15 cellular contexts compared by ENCODE assay signal in genomic region chr19:50717891-50718254, GRCh38. TPM values are rescaled to one million over a fixed set of nuclear protein-coding genes. Genes with fewer than 3 reads are reported as not detected.
A peak's percentile ranks its signal among the peaks of the same experiment; 100 is the strongest.
DNase-seq lines count a peak whose midpoint lies in the region; TF ChIP-seq lines count a peak whose summit lies in the region.
"Had no signal": no experiment of that assay in that cellular context is flagged by ENCODE, and none has a peak within 500 bp of the region (broad histone marks: within the 10 kb centered on the region; RNA-seq: fewer than 3 reads in every experiment).

No MANE protein-coding gene starts in this region.

- no peak overlapping the region for H3K27ac Mint-ChIP-seq in H9
- H3K27ac Mint-ChIP-seq in nephron: no peak overlapping the region

- H2BK120ac ChIP-seq in H9 (ENCODE audit: low read depth, low read length, poor library complexity, severe bottlenecking): no peak overlapping the region

- H4K91ac ChIP-seq in H9 (ENCODE audit: insufficient read length, low read depth, low read length): no peak overlapping the region

- H3K9me3 Mint-ChIP-seq in H9: no peaks in the 10 kb centered on the region; a peak in 1 of 5 replicates
- H3K9me3 Mint-ChIP-seq in nephron: no peaks in the 10 kb centered on the region

- no peak overlapping the region for H2BK20ac ChIP-seq in H9 (ENCODE audit: low read depth, low read length, poor library complexity, severe bottlenecking)

- no peak overlapping the region for H4K8ac ChIP-seq in H9 (replicated peaks; ENCODE audit: insufficient read length, low read depth, low read length)

- H3K4me3 ChIP-seq in AG04450 (ENCODE audit: low read depth, low read length) (peak overlapping the region; percentile 63), coronary artery (peak overlapping the region; percentile 66)

- H3K56ac ChIP-seq in H9 (ENCODE audit: insufficient read length, low read depth, low read length): no peak overlapping the region

- no peak overlapping the region for H2AK5ac ChIP-seq in H9 (ENCODE audit: insufficient read length, low read length)

- H3K4me1 Mint-ChIP-seq in H9: peaks cover 21 to 38% of the 10 kb centered on the region in 2 experiments
- H3K4me1 Mint-ChIP-seq in nephron: peaks cover 34% of the 10 kb centered on the region

- no peak overlapping the region for H3K9ac ChIP-seq in H9 (ENCODE audit: extremely low read depth, insufficient read length, low read length)

- no peak overlapping the region for H3K27ac ChIP-seq in AG04450 (ENCODE audit: low read depth, low read length)
- no peak overlapping the region for H3K27ac ChIP-seq in H9 (ENCODE audit: insufficient read length, low read depth, low read length)
- no peak overlapping the region for H3K27ac ChIP-seq in coronary artery
- H3K27ac ChIP-seq: gastrocnemius medialis, ovary, VCaP had no signal

- no peaks in the 10 kb centered on the region for H3K27me3 ChIP-seq in AG04450 (ENCODE audit: control insufficient read depth, insufficient read depth, low read length)
- H3K27me3 ChIP-seq in H9 (ENCODE audit: insufficient read depth, low read length): no peaks in the 10 kb centered on the region; the same call in 1 of the 2 replicates
- H3K27me3 ChIP-seq: ovary had no signal

- no peak overlapping the region for H3T11ph ChIP-seq in H9 (ENCODE audit: low read length)

- TF ChIP-seq CTCF in AG04450 (IDR thresholded peaks at IDR 0.05; ENCODE audit: low read depth, low read length): no peak
- no peak for TF ChIP-seq CTCF in H9 (conservative IDR thresholded peaks at IDR 0.05)
- no peak for TF ChIP-seq CTCF in coronary artery (IDR thresholded peaks at IDR 0.05)
- no peak for TF ChIP-seq CTCF in nephron (IDR thresholded peaks at IDR 0.05; ENCODE audit: unreplicated experiment in 3 of 3)
- no peak for TF ChIP-seq CTCF in GM10248 (IDR thresholded peaks at IDR 0.05; ENCODE audit: control extremely low read depth, extremely low read depth, low read depth, missing control alignments)

- no CpG with 5 or more reads among the region's 13 CpGs for WGBS in H9 (ENCODE audit: extremely low coverage, insufficient read length, low lambda C conversion rate)

- CTCF ChIA-PET in AG04450 (lab: Charles Lee) (no interaction called here), GM10248 (lab: Yijun Ruan, JAX) (interaction anchor here (1.4 kb wide), 1 partner anchor 19 kb away, joined by 3 read pairs; no protein-coding TSS in a partner anchor)

- no peaks in the 10 kb centered on the region for H3K79me2 ChIP-seq in H9 (ENCODE audit: insufficient read depth, low read length)

- H3K79me1 ChIP-seq in H9 (ENCODE audit: insufficient read depth, low read depth, low read length, poor library complexity, severe bottlenecking): no peaks in the 10 kb centered on the region

- H3K14ac ChIP-seq in H9 (ENCODE audit: insufficient read depth, low read length): no peak overlapping the region

- POLR2A ChIA-PET in AG04450 (lab: Yijun Ruan, JAX): no interaction called here
- POLR2A ChIA-PET in GM10248 (lab: Yijun Ruan, JAX): no interaction called here

- H3K9me3 ChIP-seq in AG04450 (ENCODE audit: control insufficient read depth, insufficient read depth, low read length): no peaks in the 10 kb centered on the region
- no peaks in the 10 kb centered on the region for H3K9me3 ChIP-seq in H9 (ENCODE audit: control insufficient read depth, low read depth, low read length)
- H3K9me3 ChIP-seq: gastrocnemius medialis, ovary had no signal

- no peaks in the 10 kb centered on the region for H4K20me1 ChIP-seq in H9 (ENCODE audit: control insufficient read depth, insufficient read depth, insufficient read length)

- H2BK12ac ChIP-seq in H9 (ENCODE audit: insufficient read length, low read depth, low read length): no peak overlapping the region

- H3K4me2 ChIP-seq in H9 (ENCODE audit: insufficient read depth, insufficient read length, low read length): peak overlapping the region; percentile 24

- no peak overlapping the region for H4K5ac ChIP-seq in H9 (ENCODE audit: insufficient read length, low read depth, low read length)

- H3K27me3 Mint-ChIP-seq in H9 (ENCODE audit: low read depth): peaks cover 83% of the 10 kb centered on the region
- peaks cover 11% of the 10 kb centered on the region for H3K27me3 Mint-ChIP-seq in nephron (ENCODE audit: low read depth)

- H3K23me2 ChIP-seq in H9 (ENCODE audit: insufficient read length, low read depth, low read length, poor library complexity, severe bottlenecking): no peaks in the 10 kb centered on the region

- no peak for DNase-seq in AG04450 (ENCODE audit: low read depth, low spot score)
- DNase-seq in H9: no peak
- DNase-seq in coronary artery (ENCODE audit: low spot score): no peak
- DNase-seq in NCI-H446 (lab: John Stamatoyannopoulos, UW): no peak
- DNase-seq in hypothalamus (lab: John Stamatoyannopoulos, UW): no peak
- no peak for DNase-seq in GM10248 (ENCODE audit: extremely low spot score)
- no peak for DNase-seq in stimulated activated CD8-positive, alpha-beta memory T cell treated with anti-CD3 and anti-CD28 coated beads, Interleukin-4, amount 100 ng/mL, for 48 hours
- DNase-seq: gastrocnemius medialis, left colon, NCI-H1092 treated with DMSO at 0.1 percent for 48 hours, NCI-H526 had no signal

- no peak overlapping the region for H3K23ac ChIP-seq in H9 (ENCODE audit: insufficient read length, low read depth, low read length)

- H2AFZ ChIP-seq in H9 (ENCODE audit: low read length): no peak overlapping the region

- no peak overlapping the region for H2BK5ac ChIP-seq in H9 (ENCODE audit: insufficient read length, low read length)

- no peak overlapping the region for H3K4ac ChIP-seq in H9 (ENCODE audit: low read depth, low read length)

- no peaks in the 10 kb centered on the region for H3K36me3 Mint-ChIP-seq in H9 (ENCODE audit: insufficient read depth in 1 of 3, low read depth in 3 of 3)
- peaks cover 17% of the 10 kb centered on the region for H3K36me3 Mint-ChIP-seq in nephron (ENCODE audit: low read depth)

- peaks cover 9% of the 10 kb centered on the region; the same call in 1 of the 2 replicates for H3K4me1 ChIP-seq in H9 (ENCODE audit: insufficient read depth, low read length)

- no peak overlapping the region for H2BK15ac ChIP-seq in H9 (ENCODE audit: low read depth, low read length)

- peak overlapping the region; percentile 60 to 86 for H3K4me3 Mint-ChIP-seq in H9
- H3K4me3 Mint-ChIP-seq in nephron: peak overlapping the region; percentile 82 to 86 (median 83)

- H3K18ac ChIP-seq in H9 (ENCODE audit: insufficient read length, low read depth, low read length): no peak overlapping the region

RNA-seq across cellular contexts. Expression of gene SHANK1, which starts 1.7 kb away (rescaled TPM):
- polyA plus RNA-seq in AG04450 (2011; rRNA removed): 2.4 and 3.5 TPM in 2 replicates
- 3.5 and 9.2 TPM in 2 replicates for polyA minus RNA-seq in AG04450 (2011; rRNA and poly(A)+ RNA removed)
- total RNA-seq in H9 (2021): 1.4 and 1.7 TPM in 2 replicates

RNA-seq across cellular contexts. Expression of gene CLEC11A, which starts 5.3 kb away (rescaled TPM):
- 43.9 and 64.1 TPM in 2 replicates for polyA plus RNA-seq in AG04450 (2011; rRNA removed)
- polyA minus RNA-seq in AG04450 (2011; rRNA and poly(A)+ RNA removed): 8.5 and 10.2 TPM in 2 replicates
- total RNA-seq in H9 (2021): 3.8 and 3.9 TPM in 2 replicates

RNA-seq across cellular contexts. Expression of gene GPR32, which starts 52.4 kb away (rescaled TPM):
- not detected in 2 replicates for polyA plus RNA-seq in AG04450 (2011; rRNA removed)
- not detected in 2 replicates for polyA minus RNA-seq in AG04450 (2011; rRNA and poly(A)+ RNA removed)
- not detected in 2 replicates for total RNA-seq in H9 (2021)
- total RNA-seq: gastrocnemius medialis, left colon, ovary had no signal
- polyA plus RNA-seq: adipose tissue, ovary had no signal
